Comparison of ENCODE assay signal across 18 cellular contexts in the genomic region with DNA sequence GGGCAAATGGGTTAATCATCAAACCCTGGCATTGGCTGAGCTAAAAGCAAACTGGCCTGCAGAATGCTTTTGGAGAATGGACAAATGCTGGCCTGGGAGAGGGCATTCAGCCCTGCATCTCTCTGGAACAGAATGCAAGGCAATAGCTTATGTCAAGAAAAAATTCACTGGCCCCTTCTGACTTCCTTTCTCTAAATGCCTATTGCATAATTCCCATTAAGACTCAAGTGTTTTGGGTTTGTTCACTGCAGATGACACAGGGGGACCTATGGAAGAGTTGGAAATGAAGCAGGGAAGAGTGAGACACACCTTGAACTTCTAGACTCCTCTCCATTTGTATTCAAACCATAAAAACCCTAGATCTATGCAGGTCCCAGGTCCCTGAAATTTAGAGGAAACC. TPM values are rescaled to one million over a fixed set of nuclear protein-coding genes. Genes with fewer than 3 reads are reported as not detected.
DNase-seq lines count a peak whose midpoint lies in the region; ATAC-seq and TF ChIP-seq lines count a peak whose summit lies in the region.
"Had no signal": no experiment of that assay in that cellular context is flagged by ENCODE, and none has a peak within 500 bp of the region (broad histone marks: within the 10 kb centered on the region; RNA-seq: fewer than 3 reads in every experiment).

No MANE protein-coding gene starts in this region.

- H3K9me3 ChIP-seq in cardiac muscle cell (ENCODE audit: low read depth) (no peaks in the 10 kb centered on the region), adipocyte (ENCODE audit: control insufficient read depth, low read length) (no peaks in the 10 kb centered on the region), thyroid gland (no peaks in the 10 kb centered on the region), sigmoid colon (no peaks in the 10 kb centered on the region)
- H3K9me3 ChIP-seq: Peyer's patch had no signal

- H3K27me3 ChIP-seq in cardiac muscle cell = no peaks in the 10 kb centered on the region
- H3K27me3 ChIP-seq in adipocyte (replicated peaks; ENCODE audit: control insufficient read depth, insufficient read depth, low read length) = no peaks in the 10 kb centered on the region
- H3K27me3 ChIP-seq in thyroid gland = no peaks in the 10 kb centered on the region
- no peaks in the 10 kb centered on the region for H3K27me3 ChIP-seq in sigmoid colon
- H3K27me3 ChIP-seq: Peyer's patch had no signal

- H3K36me3 ChIP-seq in cardiac muscle cell (peaks cover 65% of the 10 kb centered on the region), adipocyte (ENCODE audit: control insufficient read depth, insufficient read depth, low read length, severe bottlenecking) (peaks cover 95% of the 10 kb centered on the region), thyroid gland (peaks cover 51 to 58% of the 10 kb centered on the region in 2 donors), sigmoid colon (peaks cover 29 to 79% (median 58%) of the 10 kb centered on the region in 4 donors)

- no peak for ATAC-seq in Right ventricle myocardium inferior
- ATAC-seq in HG03378 (IDR thresholded peaks at IDR 0.05; ENCODE audit: unreplicated experiment) = no peak

- TF ChIP-seq CTCF in cardiac muscle cell (IDR thresholded peaks at IDR 0.05; ENCODE audit: low read depth, low read length) (no peak), fibroblast of the aortic adventitia (IDR thresholded peaks at IDR 0.05; ENCODE audit: insufficient read depth, low read length) (no peak), thyroid gland (IDR thresholded peaks at IDR 0.05) (no peak), sigmoid colon (IDR thresholded peaks at IDR 0.05) (no peak)

- no peak for TF ChIP-seq EP300 in sigmoid colon (IDR thresholded peaks at IDR 0.05)

- no peak for DNase-seq in cardiac muscle cell (ENCODE audit: low read depth in 1 of 2, low spot score in 1 of 2)
- no peak for DNase-seq in Right ventricle myocardium inferior (ENCODE audit: missing footprints)
- no peak for DNase-seq in adipocyte (ENCODE audit: low read depth)
- peak; percentile 17 for DNase-seq in fibroblast of the aortic adventitia (ENCODE audit: low read depth)
- no peak for DNase-seq in thyroid gland
- DNase-seq in cerebellar nuclear complex (lab: John Stamatoyannopoulos, UW) = no peak
- no peak for DNase-seq in sigmoid colon
- DNase-seq: CD4-positive, CD25-positive, alpha-beta regulatory T cell; DMS79; HCEC 1CT; MM.1S; NCI-H1417; NCI-H2029; NCI-H510A; Peyer's patch; SHP77 treated with DMSO at 0.1 percent for 48 hours had no signal

- peak overlapping the region; percentile 75 for H3K27ac ChIP-seq in cardiac muscle cell
- peak overlapping the region; percentile 69 to 79 (median 74) for H3K27ac ChIP-seq in thyroid gland
- peak overlapping the region in 2 of 4 donors; percentile 77 to 84 for H3K27ac ChIP-seq in sigmoid colon
- H3K27ac ChIP-seq: KMS-11, Peyer's patch had no signal

- H3K4me3 ChIP-seq in cardiac muscle cell = no peak overlapping the region
- no peak overlapping the region for H3K4me3 ChIP-seq in adipocyte (ENCODE audit: low read length)
- H3K4me3 ChIP-seq in fibroblast of the aortic adventitia (ENCODE audit: low read depth, low read length) = no peak overlapping the region
- H3K4me3 ChIP-seq in thyroid gland (replicated peaks in 1 of 3) = no peak overlapping the region
- H3K4me3 ChIP-seq in sigmoid colon = no peak overlapping the region
- H3K4me3 ChIP-seq: Peyer's patch had no signal

- peak overlapping the region; percentile 19 for H3K9ac ChIP-seq in adipocyte (ENCODE audit: low read length)
- H3K9ac ChIP-seq: KMS-11 had no signal

- TF ChIP-seq POLR2A in thyroid gland (IDR thresholded peaks at IDR 0.05) = no peak
- TF ChIP-seq POLR2A in sigmoid colon (IDR thresholded peaks at IDR 0.05) = no peak

- H3K4me1 ChIP-seq in cardiac muscle cell (ENCODE audit: low read depth) (peaks cover 20% of the 10 kb centered on the region), adipocyte (ENCODE audit: control insufficient read depth, insufficient read depth, low read length) (peaks cover 44% of the 10 kb centered on the region), thyroid gland (peaks cover 42 to 43% of the 10 kb centered on the region in 2 donors), sigmoid colon (peaks cover 0 to 44% (median 40%) of the 10 kb centered on the region in 4 donors)

- intact Hi-C loops in Right ventricle myocardium inferior (cut with DNase I) (no loop called here), thyroid gland (cut with DNase I) (no loop called here), sigmoid colon (cut with DNase I) (no loop called here)

RNA-seq across cellular contexts. Expression of gene PEA15, which starts 15.9 kb away (rescaled TPM):
- total RNA-seq in cardiac muscle cell = 112 and 194 TPM in 2 replicates
- 64.5 and 93.2 TPM in 2 replicates for polyA plus RNA-seq in cardiac muscle cell
- total RNA-seq in Right ventricle myocardium inferior = 283 TPM
- 72.1 and 224 TPM in 2 replicates for total RNA-seq in fibroblast of the aortic adventitia (ENCODE audit: low replicate concordance)
- total RNA-seq in thyroid gland = 10 to 100 TPM; 47.9 to 68.5 (median 50.2) TPM
- 100 to 1,000 TPM in 1 of 4 donors, 10 to 100 TPM in 3; 65.7 to 126 (median 88.8) TPM for total RNA-seq in sigmoid colon
- 100 to 1,000 TPM in 2 of 3 donors, 10 to 100 TPM in 1; 42.5 to 113 (median 109) TPM for polyA plus RNA-seq in sigmoid colon

RNA-seq across cellular contexts. Expression of gene CASQ1, which starts 30.7 kb away (rescaled TPM):
- total RNA-seq in cardiac muscle cell (21.4 and 28.3 TPM in 2 replicates), Right ventricle myocardium inferior (27.0 TPM), fibroblast of the aortic adventitia (ENCODE audit: low replicate concordance) (0.18 TPM in 1 of 2 replicates, not detected in the other), thyroid gland (not detected), sigmoid colon (1 to 10 TPM in 3 of 4 donors, under 1 TPM in 1; 0.66 to 9.4 (median 2.4) TPM)
- polyA plus RNA-seq in cardiac muscle cell (22.5 and 23.6 TPM in 2 replicates), sigmoid colon (under 1 TPM in 2 of 3 donors, not detected in 1; 0.28 to 0.60 TPM)
- total RNA-seq: CD4-positive, CD25-positive, alpha-beta regulatory T cell had no signal
- polyA plus RNA-seq: CD4-positive, CD25-positive, alpha-beta regulatory T cell had no signal

RNA-seq across cellular contexts. Expression of gene DCAF8, which starts 41.3 kb away (rescaled TPM):
- total RNA-seq in cardiac muscle cell (122 and 210 TPM in 2 replicates), Right ventricle myocardium inferior (142 TPM), fibroblast of the aortic adventitia (ENCODE audit: low replicate concordance) (63.0 and 76.6 TPM in 2 replicates), thyroid gland (100 to 1,000 TPM; 221 to 239 (median 228) TPM), sigmoid colon (100 to 1,000 TPM; 138 to 184 (median 147) TPM)
- polyA plus RNA-seq in cardiac muscle cell (151 and 176 TPM in 2 replicates), sigmoid colon (10 to 100 TPM; 28.2 to 76.1 (median 44.4) TPM)
